ENCODE assay signal across 1 cellular context in the genomic region with DNA sequence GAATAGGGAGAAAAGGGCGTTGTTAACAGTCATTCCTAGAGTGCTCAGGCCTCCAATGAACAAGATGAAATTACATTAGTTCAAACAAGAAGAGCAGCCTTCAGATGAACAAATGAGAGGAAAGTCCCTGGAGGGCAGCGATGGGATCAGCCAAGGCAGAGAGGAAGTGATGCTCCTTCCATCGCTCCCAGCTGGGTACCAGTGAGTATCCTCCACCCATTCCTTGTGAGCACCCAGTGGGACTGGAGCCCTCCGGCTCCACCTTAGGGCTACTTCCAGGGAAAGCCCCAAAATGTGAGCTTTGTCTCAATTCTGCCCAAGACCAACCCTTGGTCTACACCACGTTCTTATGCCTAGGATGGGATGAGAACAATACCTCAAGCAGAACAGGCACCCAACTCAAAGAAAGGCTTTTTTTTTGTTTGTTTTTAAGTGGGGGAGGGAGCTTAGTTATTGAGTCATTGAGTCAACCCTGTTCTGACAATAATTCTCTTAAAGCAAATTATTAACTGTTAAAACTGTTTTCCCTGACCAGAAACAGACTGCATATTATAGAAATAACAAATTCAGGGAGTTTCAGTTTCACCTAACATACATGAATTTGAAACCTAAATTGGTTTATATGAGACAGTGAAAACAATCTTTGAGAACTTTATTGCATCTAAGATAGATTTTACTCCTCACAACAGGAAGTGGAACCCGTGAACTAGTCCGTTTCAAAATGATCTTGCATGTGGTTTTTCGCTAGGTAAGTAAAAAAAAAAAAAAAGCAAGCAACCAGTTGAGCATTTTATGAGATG.
TF ChIP-seq lines count a peak whose summit lies in the region.

No MANE protein-coding gene starts in this region.

TF ChIP-seq in GM12878, 131 proteins besides CTCF, POLR2A, EP300 and RAD21 (continued from another document and continues in another):
- TF ChIP-seq, protein P1, sequence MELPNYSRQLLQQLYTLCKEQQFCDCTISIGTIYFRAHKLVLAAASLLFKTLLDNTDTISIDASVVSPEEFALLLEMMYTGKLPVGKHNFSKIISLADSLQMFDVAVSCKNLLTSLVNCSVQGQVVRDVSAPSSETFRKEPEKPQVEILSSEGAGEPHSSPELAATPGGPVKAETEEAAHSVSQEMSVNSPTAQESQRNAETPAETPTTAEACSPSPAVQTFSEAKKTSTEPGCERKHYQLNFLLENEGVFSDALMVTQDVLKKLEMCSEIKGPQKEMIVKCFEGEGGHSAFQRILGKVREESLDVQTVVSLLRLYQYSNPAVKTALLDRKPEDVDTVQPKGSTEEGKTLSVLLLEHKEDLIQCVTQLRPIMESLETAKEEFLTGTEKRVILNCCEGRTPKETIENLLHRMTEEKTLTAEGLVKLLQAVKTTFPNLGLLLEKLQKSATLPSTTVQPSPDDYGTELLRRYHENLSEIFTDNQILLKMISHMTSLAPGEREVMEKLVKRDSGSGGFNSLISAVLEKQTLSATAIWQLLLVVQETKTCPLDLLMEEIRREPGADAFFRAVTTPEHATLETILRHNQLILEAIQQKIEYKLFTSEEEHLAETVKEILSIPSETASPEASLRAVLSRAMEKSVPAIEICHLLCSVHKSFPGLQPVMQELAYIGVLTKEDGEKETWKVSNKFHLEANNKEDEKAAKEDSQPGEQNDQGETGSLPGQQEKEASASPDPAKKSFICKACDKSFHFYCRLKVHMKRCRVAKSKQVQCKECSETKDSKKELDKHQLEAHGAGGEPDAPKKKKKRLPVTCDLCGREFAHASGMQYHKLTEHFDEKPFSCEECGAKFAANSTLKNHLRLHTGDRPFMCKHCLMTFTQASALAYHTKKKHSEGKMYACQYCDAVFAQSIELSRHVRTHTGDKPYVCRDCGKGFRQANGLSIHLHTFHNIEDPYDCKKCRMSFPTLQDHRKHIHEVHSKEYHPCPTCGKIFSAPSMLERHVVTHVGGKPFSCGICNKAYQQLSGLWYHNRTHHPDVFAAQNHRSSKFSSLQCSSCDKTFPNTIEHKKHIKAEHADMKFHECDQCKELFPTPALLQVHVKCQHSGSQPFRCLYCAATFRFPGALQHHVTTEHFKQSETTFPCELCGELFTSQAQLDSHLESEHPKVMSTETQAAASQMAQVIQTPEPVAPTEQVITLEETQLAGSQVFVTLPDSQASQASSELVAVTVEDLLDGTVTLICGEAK (IDR thresholded peaks at IDR 0.05; ENCODE audit: borderline replicate concordance): peak; percentile 86; the same call in 1 of the 2 replicates
- 0 out of 2 replicates have a peak, but pooled peaks have one; percentile 68 for TF ChIP-seq GATAD2B (conservative IDR thresholded peaks at IDR 0.05; ENCODE audit: low read depth)
- no peak for TF ChIP-seq KAT2A (conservative IDR thresholded peaks at IDR 0.05; ENCODE audit: control insufficient read depth, low read depth, low read length)
- TF ChIP-seq DPF2 (IDR thresholded peaks at IDR 0.05): peak; percentile 84; the same call in 1 of the 2 replicates
- TF ChIP-seq YBX1 (IDR thresholded peaks at IDR 0.05): no peak
- TF ChIP-seq CHD2 (IDR thresholded peaks at IDR 0.05; ENCODE audit: borderline replicate concordance, low read depth, low read length): peak; percentile 53
- TF ChIP-seq, protein P2, sequence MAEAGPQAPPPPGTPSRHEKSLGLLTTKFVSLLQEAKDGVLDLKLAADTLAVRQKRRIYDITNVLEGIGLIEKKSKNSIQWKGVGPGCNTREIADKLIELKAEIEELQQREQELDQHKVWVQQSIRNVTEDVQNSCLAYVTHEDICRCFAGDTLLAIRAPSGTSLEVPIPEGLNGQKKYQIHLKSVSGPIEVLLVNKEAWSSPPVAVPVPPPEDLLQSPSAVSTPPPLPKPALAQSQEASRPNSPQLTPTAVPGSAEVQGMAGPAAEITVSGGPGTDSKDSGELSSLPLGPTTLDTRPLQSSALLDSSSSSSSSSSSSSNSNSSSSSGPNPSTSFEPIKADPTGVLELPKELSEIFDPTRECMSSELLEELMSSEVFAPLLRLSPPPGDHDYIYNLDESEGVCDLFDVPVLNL (IDR thresholded peaks at IDR 0.05; ENCODE audit: low read depth, low read length): no peak
- TF ChIP-seq, protein P3, sequence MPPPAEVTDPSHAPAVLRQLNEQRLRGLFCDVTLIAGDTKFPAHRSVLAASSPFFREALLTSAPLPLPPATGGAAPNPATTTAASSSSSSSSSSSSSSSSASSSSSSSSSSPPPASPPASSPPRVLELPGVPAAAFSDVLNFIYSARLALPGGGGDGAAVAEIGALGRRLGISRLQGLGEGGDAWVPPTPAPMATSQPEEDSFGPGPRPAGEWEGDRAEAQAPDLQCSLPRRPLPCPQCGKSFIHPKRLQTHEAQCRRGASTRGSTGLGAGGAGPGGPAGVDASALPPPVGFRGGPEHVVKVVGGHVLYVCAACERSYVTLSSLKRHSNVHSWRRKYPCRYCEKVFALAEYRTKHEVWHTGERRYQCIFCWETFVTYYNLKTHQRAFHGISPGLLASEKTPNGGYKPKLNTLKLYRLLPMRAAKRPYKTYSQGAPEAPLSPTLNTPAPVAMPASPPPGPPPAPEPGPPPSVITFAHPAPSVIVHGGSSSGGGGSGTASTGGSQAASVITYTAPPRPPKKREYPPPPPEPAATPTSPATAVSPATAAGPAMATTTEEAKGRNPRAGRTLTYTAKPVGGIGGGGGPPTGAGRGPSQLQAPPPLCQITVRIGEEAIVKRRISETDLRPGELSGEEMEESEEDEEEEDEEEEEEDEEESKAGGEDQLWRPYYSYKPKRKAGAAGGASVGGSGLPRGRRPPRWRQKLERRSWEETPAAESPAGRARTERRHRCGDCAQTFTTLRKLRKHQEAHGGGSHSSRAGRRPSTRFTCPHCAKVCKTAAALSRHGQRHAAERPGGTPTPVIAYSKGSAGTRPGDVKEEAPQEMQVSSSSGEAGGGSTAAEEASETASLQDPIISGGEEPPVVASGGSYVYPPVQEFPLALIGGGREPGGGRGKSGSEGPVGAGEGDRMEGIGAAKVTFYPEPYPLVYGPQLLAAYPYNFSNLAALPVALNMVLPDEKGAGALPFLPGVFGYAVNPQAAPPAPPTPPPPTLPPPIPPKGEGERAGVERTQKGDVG (CRISPR knock-in tag; IDR thresholded peaks at IDR 0.05): no peak
- no peak for TF ChIP-seq SP1 (IDR thresholded peaks at IDR 0.05; ENCODE audit: low read depth, low read length)
- TF ChIP-seq SMC3 (IDR thresholded peaks at IDR 0.05; ENCODE audit: borderline replicate concordance, low read length): peak; percentile 14; the same call in 1 of the 2 replicates
- TF ChIP-seq, protein P4, sequence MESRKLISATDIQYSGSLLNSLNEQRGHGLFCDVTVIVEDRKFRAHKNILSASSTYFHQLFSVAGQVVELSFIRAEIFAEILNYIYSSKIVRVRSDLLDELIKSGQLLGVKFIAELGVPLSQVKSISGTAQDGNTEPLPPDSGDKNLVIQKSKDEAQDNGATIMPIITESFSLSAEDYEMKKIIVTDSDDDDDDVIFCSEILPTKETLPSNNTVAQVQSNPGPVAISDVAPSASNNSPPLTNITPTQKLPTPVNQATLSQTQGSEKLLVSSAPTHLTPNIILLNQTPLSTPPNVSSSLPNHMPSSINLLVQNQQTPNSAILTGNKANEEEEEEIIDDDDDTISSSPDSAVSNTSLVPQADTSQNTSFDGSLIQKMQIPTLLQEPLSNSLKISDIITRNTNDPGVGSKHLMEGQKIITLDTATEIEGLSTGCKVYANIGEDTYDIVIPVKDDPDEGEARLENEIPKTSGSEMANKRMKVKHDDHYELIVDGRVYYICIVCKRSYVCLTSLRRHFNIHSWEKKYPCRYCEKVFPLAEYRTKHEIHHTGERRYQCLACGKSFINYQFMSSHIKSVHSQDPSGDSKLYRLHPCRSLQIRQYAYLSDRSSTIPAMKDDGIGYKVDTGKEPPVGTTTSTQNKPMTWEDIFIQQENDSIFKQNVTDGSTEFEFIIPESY (IDR thresholded peaks at IDR 0.05): no peak
- TF ChIP-seq, protein P5, sequence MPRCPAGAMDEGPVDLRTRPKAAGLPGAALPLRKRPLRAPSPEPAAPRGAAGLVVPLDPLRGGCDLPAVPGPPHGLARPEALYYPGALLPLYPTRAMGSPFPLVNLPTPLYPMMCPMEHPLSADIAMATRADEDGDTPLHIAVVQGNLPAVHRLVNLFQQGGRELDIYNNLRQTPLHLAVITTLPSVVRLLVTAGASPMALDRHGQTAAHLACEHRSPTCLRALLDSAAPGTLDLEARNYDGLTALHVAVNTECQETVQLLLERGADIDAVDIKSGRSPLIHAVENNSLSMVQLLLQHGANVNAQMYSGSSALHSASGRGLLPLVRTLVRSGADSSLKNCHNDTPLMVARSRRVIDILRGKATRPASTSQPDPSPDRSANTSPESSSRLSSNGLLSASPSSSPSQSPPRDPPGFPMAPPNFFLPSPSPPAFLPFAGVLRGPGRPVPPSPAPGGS (IDR thresholded peaks at IDR 0.05; ENCODE audit: borderline replicate concordance, insufficient read depth, low read depth, low read length, poor library complexity, severe bottlenecking): no peak
- no peak for TF ChIP-seq FOS (IDR thresholded peaks at IDR 0.05; ENCODE audit: borderline replicate concordance, extremely low read depth, insufficient read length)
- peak; percentile 26; the same call in 1 of the 2 replicates for TF ChIP-seq ZNF217 (IDR thresholded peaks at IDR 0.05)
- TF ChIP-seq, protein P6, sequence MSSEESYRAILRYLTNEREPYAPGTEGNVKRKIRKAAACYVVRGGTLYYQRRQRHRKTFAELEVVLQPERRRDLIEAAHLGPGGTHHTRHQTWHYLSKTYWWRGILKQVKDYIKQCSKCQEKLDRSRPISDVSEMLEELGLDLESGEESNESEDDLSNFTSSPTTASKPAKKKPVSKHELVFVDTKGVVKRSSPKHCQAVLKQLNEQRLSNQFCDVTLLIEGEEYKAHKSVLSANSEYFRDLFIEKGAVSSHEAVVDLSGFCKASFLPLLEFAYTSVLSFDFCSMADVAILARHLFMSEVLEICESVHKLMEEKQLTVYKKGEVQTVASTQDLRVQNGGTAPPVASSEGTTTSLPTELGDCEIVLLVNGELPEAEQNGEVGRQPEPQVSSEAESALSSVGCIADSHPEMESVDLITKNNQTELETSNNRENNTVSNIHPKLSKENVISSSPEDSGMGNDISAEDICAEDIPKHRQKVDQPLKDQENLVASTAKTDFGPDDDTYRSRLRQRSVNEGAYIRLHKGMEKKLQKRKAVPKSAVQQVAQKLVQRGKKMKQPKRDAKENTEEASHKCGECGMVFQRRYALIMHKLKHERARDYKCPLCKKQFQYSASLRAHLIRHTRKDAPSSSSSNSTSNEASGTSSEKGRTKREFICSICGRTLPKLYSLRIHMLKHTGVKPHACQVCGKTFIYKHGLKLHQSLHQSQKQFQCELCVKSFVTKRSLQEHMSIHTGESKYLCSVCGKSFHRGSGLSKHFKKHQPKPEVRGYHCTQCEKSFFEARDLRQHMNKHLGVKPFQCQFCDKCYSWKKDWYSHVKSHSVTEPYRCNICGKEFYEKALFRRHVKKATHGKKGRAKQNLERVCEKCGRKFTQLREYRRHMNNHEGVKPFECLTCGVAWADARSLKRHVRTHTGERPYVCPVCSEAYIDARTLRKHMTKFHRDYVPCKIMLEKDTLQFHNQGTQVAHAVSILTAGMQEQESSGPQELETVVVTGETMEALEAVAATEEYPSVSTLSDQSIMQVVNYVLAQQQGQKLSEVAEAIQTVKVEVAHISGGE (CRISPR knock-in tag; IDR thresholded peaks at IDR 0.05): no peak
- TF ChIP-seq CBFB (IDR thresholded peaks at IDR 0.05; ENCODE audit: low read depth): 0 out of 2 replicates have a peak, but pooled peaks have one; percentile 17
- no peak for TF ChIP-seq MYC (IDR thresholded peaks at IDR 0.05; ENCODE audit: insufficient read depth, insufficient read length, insufficient replicate concordance, low read length, severe bottlenecking)
- TF ChIP-seq RCOR1 (conservative IDR thresholded peaks at IDR 0.05; ENCODE audit: low read depth, low read length): no peak
- TF ChIP-seq, protein P7, sequence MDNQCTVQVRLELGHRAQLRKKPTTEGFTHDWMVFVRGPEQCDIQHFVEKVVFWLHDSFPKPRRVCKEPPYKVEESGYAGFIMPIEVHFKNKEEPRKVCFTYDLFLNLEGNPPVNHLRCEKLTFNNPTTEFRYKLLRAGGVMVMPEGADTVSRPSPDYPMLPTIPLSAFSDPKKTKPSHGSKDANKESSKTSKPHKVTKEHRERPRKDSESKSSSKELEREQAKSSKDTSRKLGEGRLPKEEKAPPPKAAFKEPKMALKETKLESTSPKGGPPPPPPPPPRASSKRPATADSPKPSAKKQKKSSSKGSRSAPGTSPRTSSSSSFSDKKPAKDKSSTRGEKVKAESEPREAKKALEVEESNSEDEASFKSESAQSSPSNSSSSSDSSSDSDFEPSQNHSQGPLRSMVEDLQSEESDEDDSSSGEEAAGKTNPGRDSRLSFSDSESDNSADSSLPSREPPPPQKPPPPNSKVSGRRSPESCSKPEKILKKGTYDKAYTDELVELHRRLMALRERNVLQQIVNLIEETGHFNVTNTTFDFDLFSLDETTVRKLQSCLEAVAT (IDR thresholded peaks at IDR 0.05): 0 out of 2 replicates have a peak, but pooled peaks have one; percentile 25
- no peak for TF ChIP-seq TAF1 (IDR thresholded peaks at IDR 0.05; ENCODE audit: borderline replicate concordance, low read depth, low read length)
- TF ChIP-seq ETV6 (conservative IDR thresholded peaks at IDR 0.05 in 1 of 2, IDR thresholded peaks at IDR 0.05 in 1 of 2; ENCODE audit: borderline replicate concordance in 1 of 2, low read depth in 1 of 2): no peak
- no peak for TF ChIP-seq SIN3A (IDR thresholded peaks at IDR 0.05; ENCODE audit: low read depth, low read length)
- no peak for TF ChIP-seq MTA3 (IDR thresholded peaks at IDR 0.05; ENCODE audit: borderline replicate concordance, low read length)
- TF ChIP-seq, protein P8, sequence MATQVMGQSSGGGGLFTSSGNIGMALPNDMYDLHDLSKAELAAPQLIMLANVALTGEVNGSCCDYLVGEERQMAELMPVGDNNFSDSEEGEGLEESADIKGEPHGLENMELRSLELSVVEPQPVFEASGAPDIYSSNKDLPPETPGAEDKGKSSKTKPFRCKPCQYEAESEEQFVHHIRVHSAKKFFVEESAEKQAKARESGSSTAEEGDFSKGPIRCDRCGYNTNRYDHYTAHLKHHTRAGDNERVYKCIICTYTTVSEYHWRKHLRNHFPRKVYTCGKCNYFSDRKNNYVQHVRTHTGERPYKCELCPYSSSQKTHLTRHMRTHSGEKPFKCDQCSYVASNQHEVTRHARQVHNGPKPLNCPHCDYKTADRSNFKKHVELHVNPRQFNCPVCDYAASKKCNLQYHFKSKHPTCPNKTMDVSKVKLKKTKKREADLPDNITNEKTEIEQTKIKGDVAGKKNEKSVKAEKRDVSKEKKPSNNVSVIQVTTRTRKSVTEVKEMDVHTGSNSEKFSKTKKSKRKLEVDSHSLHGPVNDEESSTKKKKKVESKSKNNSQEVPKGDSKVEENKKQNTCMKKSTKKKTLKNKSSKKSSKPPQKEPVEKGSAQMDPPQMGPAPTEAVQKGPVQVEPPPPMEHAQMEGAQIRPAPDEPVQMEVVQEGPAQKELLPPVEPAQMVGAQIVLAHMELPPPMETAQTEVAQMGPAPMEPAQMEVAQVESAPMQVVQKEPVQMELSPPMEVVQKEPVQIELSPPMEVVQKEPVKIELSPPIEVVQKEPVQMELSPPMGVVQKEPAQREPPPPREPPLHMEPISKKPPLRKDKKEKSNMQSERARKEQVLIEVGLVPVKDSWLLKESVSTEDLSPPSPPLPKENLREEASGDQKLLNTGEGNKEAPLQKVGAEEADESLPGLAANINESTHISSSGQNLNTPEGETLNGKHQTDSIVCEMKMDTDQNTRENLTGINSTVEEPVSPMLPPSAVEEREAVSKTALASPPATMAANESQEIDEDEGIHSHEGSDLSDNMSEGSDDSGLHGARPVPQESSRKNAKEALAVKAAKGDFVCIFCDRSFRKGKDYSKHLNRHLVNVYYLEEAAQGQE (IDR thresholded peaks at IDR 0.05; ENCODE audit: low read depth, low read length): no peak
- no peak; the same call in 1 of the 2 replicates for TF ChIP-seq ZNF207 (IDR thresholded peaks at IDR 0.05; ENCODE audit: borderline replicate concordance)
- no peak for TF ChIP-seq ESRRA (IDR thresholded peaks at IDR 0.05; ENCODE audit: low read length)
- TF ChIP-seq ZNF622 (IDR thresholded peaks at IDR 0.05): no peak
- TF ChIP-seq POLR2AphosphoS5 (IDR thresholded peaks at IDR 0.05; ENCODE audit: low read length): peak; percentile 57; the same call in 1 of the 2 replicates
- peak; percentile 43; the same call in 1 of the 2 replicates for TF ChIP-seq BCL11A (IDR thresholded peaks at IDR 0.05; ENCODE audit: low read depth, low read length)
- peak; percentile 70 for TF ChIP-seq NFIC (IDR thresholded peaks at IDR 0.05; ENCODE audit: low read depth, low read length)
- TF ChIP-seq ZNF24 (IDR thresholded peaks at IDR 0.05): peak; percentile 74
